In the genomic region with DNA sequence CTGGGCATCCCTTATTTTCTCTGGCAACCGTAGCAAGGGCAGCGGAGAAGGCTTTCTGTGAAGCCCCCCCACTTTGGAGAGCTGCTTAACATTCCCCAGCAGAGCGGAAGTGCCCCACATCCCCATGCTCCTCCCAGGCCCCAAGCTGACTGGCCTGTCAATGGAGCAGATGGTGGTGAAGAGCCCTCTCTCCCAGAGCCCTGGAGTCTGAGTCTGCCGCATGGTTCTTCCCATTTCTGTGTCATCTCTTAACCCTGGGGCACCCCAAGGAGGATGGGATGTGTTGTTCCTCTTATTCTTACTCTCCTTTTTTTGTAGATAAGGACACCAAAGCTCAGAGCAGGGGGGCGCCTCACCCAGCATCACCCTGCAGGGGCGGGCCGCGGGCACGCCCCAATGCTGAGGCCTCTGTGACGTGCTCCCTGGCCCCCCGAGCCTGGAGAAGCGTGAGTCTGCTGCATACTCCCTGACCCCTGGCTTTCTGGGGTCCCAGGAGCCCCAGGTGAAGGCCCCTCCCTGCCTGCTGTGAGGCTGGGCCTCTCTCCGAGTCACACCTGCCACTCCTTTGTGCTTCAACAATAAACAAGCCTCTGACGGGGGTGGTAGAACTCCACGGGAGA, we compare ENCODE assay signal across 16 cellular contexts. TPM values are rescaled to one million over a fixed set of nuclear protein-coding genes. Genes with fewer than 3 reads are reported as not detected.
DNase-seq lines count a peak whose midpoint lies in the region; ATAC-seq and TF ChIP-seq lines count a peak whose summit lies in the region.
"Had no signal": no experiment of that assay in that cellular context is flagged by ENCODE, and none has a peak within 500 bp of the region (broad histone marks: within the 10 kb centered on the region; RNA-seq: fewer than 3 reads in every experiment).

No MANE protein-coding gene starts in this region.

- peaks cover 56% of the 10 kb centered on the region for H3K27me3 Mint-ChIP-seq in stimulated activated memory B cell treated with anti-CD40 and anti-IgM and Interleukin-4, amounts not matched to agents 10 μg/mL and 1 μg/mL and 100 μg/mL, for 72 hours
- H3K27me3 Mint-ChIP-seq in activated naive CD8-positive, alpha-beta T cell treated with anti-CD3 and anti-CD28 coated beads, Interleukin-2, amount 50 U/mL, for 24 hours, result peaks cover 7% of the 10 kb centered on the region
- H3K27me3 Mint-ChIP-seq: IgD-negative memory B cell had no signal

- no peak overlapping the region for H3K4me3 ChIP-seq in WERI-Rb-1 (ENCODE audit: low read depth, low read length)
- H3K4me3 ChIP-seq: BLaER1, SJSA1 had no signal

- peaks cover 6% of the 10 kb centered on the region for H3K9me3 ChIP-seq in WERI-Rb-1 (ENCODE audit: severe bottlenecking)
- H3K9me3 ChIP-seq: SJSA1 had no signal

- no peak for ATAC-seq in Right ventricle myocardium inferior
- no peak for ATAC-seq in stimulated activated memory B cell treated with anti-CD40 and anti-IgM and Interleukin-4, amounts not matched to agents 10 μg/mL and 1 μg/mL and 100 μg/mL, for 72 hours
- ATAC-seq in activated naive CD8-positive, alpha-beta T cell treated with anti-CD3 and anti-CD28 coated beads, Interleukin-2, amount 50 U/mL, for 24 hours, result no peak

- H3K27me3 ChIP-seq in WERI-Rb-1 (ENCODE audit: insufficient read depth, low read depth, severe bottlenecking), result no peaks in the 10 kb centered on the region
- H3K27me3 ChIP-seq: BLaER1 had no signal

- H3K27ac Mint-ChIP-seq in stimulated activated memory B cell treated with anti-CD40 and anti-IgM and Interleukin-4, amounts not matched to agents 10 μg/mL and 1 μg/mL and 100 μg/mL, for 72 hours, result no peak overlapping the region
- H3K27ac Mint-ChIP-seq in activated naive CD8-positive, alpha-beta T cell treated with anti-CD3 and anti-CD28 coated beads, Interleukin-2, amount 50 U/mL, for 24 hours, result no peak overlapping the region
- H3K27ac Mint-ChIP-seq: IgD-negative memory B cell had no signal

- peak; percentile 5 for DNase-seq in DMS79 treated with DMSO at 0.1 percent for 48 hours (lab: John Stamatoyannopoulos, UW)
- no peak for DNase-seq in DMS79 (lab: John Stamatoyannopoulos, UW)
- DNase-seq in Right ventricle myocardium inferior (ENCODE audit: missing footprints), result peak; percentile 20
- no peak for DNase-seq in cardiac septum (ENCODE audit: low spot score)
- DNase-seq in WERI-Rb-1, result peak; percentile 72
- DNase-seq in posterior vena cava (ENCODE audit: low spot score), result peak; percentile 62
- DNase-seq in activated naive CD8-positive, alpha-beta T cell treated with anti-CD3 and anti-CD28 coated beads, Interleukin-2, amount 50 U/mL, for 24 hours, result no peak
- DNase-seq: 8988T, GDM1, NCI-H1436 treated with DMSO at 0.1 percent for 48 hours, NCI-H2107, NCI-H774 had no signal

- TF ChIP-seq CTCF in WERI-Rb-1 (IDR thresholded peaks at IDR 0.05; ENCODE audit: low read depth, low read length), result no peak

- no peak overlapping the region for H3K4me3 Mint-ChIP-seq in stimulated activated memory B cell treated with anti-CD40 and anti-IgM and Interleukin-4, amounts not matched to agents 10 μg/mL and 1 μg/mL and 100 μg/mL, for 72 hours
- no peak overlapping the region for H3K4me3 Mint-ChIP-seq in activated naive CD8-positive, alpha-beta T cell treated with anti-CD3 and anti-CD28 coated beads, Interleukin-2, amount 50 U/mL, for 24 hours
- H3K4me3 Mint-ChIP-seq: IgD-negative memory B cell had no signal

- no peaks in the 10 kb centered on the region for H3K36me3 Mint-ChIP-seq in stimulated activated memory B cell treated with anti-CD40 and anti-IgM and Interleukin-4, amounts not matched to agents 10 μg/mL and 1 μg/mL and 100 μg/mL, for 72 hours
- no peaks in the 10 kb centered on the region for H3K36me3 Mint-ChIP-seq in activated naive CD8-positive, alpha-beta T cell treated with anti-CD3 and anti-CD28 coated beads, Interleukin-2, amount 50 U/mL, for 24 hours (ENCODE audit: low read depth)
- H3K36me3 Mint-ChIP-seq: IgD-negative memory B cell had no signal

- H3K27ac ChIP-seq in WERI-Rb-1, result peak overlapping the region; percentile 82
- H3K27ac ChIP-seq: BLaER1, SJSA1 had no signal

- no peaks in the 10 kb centered on the region for H3K4me1 Mint-ChIP-seq in stimulated activated memory B cell treated with anti-CD40 and anti-IgM and Interleukin-4, amounts not matched to agents 10 μg/mL and 1 μg/mL and 100 μg/mL, for 72 hours
- no peaks in the 10 kb centered on the region for H3K4me1 Mint-ChIP-seq in activated naive CD8-positive, alpha-beta T cell treated with anti-CD3 and anti-CD28 coated beads, Interleukin-2, amount 50 U/mL, for 24 hours
- H3K4me1 Mint-ChIP-seq: IgD-negative memory B cell had no signal

- no peaks in the 10 kb centered on the region for H3K9me3 Mint-ChIP-seq in stimulated activated memory B cell treated with anti-CD40 and anti-IgM and Interleukin-4, amounts not matched to agents 10 μg/mL and 1 μg/mL and 100 μg/mL, for 72 hours
- H3K9me3 Mint-ChIP-seq in activated naive CD8-positive, alpha-beta T cell treated with anti-CD3 and anti-CD28 coated beads, Interleukin-2, amount 50 U/mL, for 24 hours, result peaks cover 1% of the 10 kb centered on the region
- H3K9me3 Mint-ChIP-seq: IgD-negative memory B cell had no signal

- intact Hi-C loops in Right ventricle myocardium inferior (cut with DNase I) (no loop called here), cardiac septum (cut with DNase I) (no loop called here), posterior vena cava (cut with DNase I) (no loop called here)

- H3K36me3 ChIP-seq in WERI-Rb-1, result no peaks in the 10 kb centered on the region
- H3K36me3 ChIP-seq: BLaER1, SJSA1 had no signal

RNA-seq across cellular contexts. Expression of a gene that starts 35.9 kb away (rescaled TPM):
- total RNA-seq in Right ventricle myocardium inferior, result 6.9 TPM
- total RNA-seq in cardiac septum, result 5.4 TPM
- 10 to 100 TPM; 56.4 to 61.5 TPM for total RNA-seq in posterior vena cava
- total RNA-seq: SJSA1 had no signal

Comparison
In these comparisons a context has a peak if more than half of its experiments do, and no peak if none do; other contexts are left out.
1. DNase-seq: peak in DMS79 treated with DMSO at 0.1 percent for 48 hours (single experiment), Right ventricle myocardium inferior (single experiment), WERI-Rb-1 (single experiment) and posterior vena cava (single experiment); none in DMS79 (single experiment), cardiac septum (single experiment) and activated naive CD8-positive, alpha-beta T cell treated with anti-CD3 and anti-CD28 coated beads, Interleukin-2, amount 50 U/mL, for 24 hours (single experiment).